24 cellular contexts compared by ENCODE assay signal in genomic region chr3:110074095-110074494, GRCh38.
"Had no signal": no experiment of that assay in that cellular context is flagged by ENCODE, and none has a peak within 500 bp of the region (broad histone marks: within the 10 kb centered on the region; RNA-seq: fewer than 3 reads in every experiment).

No MANE protein-coding gene starts in this region.

- H3K4me3 ChIP-seq: colonic mucosa, coronary artery, dorsolateral prefrontal cortex, esophagus muscularis mucosa, esophagus squamous epithelium, gastrocnemius medialis, gastroesophageal sphincter, heart left ventricle, heart right ventricle had no signal

- H3K27ac ChIP-seq: colonic mucosa, coronary artery, dorsolateral prefrontal cortex, epithelial cell of prostate, esophagus muscularis mucosa, esophagus squamous epithelium, foreskin keratinocyte, gastrocnemius medialis, gastroesophageal sphincter, heart left ventricle, heart right ventricle had no signal

- H3K27ac Mint-ChIP-seq: dendritic cell treated with granulocyte-macrophage colony-stimulating factor and Interleukin-4, amounts not matched to agents 40 ng/mL and 50 ng/mL, for 4 days; effector memory CD8-positive, alpha-beta T cell; endodermal cell had no signal

- H3K36me3 ChIP-seq: colonic mucosa, esophagus muscularis mucosa, esophagus squamous epithelium, gastrocnemius medialis, gastroesophageal sphincter, heart left ventricle, heart right ventricle had no signal

- H3K4me3 Mint-ChIP-seq: dendritic cell treated with granulocyte-macrophage colony-stimulating factor and Interleukin-4, amounts not matched to agents 40 ng/mL and 50 ng/mL, for 4 days; effector memory CD8-positive, alpha-beta T cell; endodermal cell had no signal

- H3K9me3 ChIP-seq: colonic mucosa, esophagus muscularis mucosa, esophagus squamous epithelium, gastrocnemius medialis, gastroesophageal sphincter had no signal

- H3K27me3 ChIP-seq: colonic mucosa, dorsolateral prefrontal cortex, esophagus muscularis mucosa, esophagus squamous epithelium, foreskin keratinocyte, gastrocnemius medialis, gastroesophageal sphincter, heart left ventricle, heart right ventricle had no signal

- H3K27me3 Mint-ChIP-seq: dendritic cell treated with granulocyte-macrophage colony-stimulating factor and Interleukin-4, amounts not matched to agents 40 ng/mL and 50 ng/mL, for 4 days; effector memory CD8-positive, alpha-beta T cell had no signal

- H3K9me3 Mint-ChIP-seq: effector memory CD8-positive, alpha-beta T cell had no signal

- H3K4me1 Mint-ChIP-seq: endodermal cell had no signal

- DNase-seq: colonic mucosa; cortex of kidney; dermis blood vessel endothelial cell; dorsolateral prefrontal cortex; effector CD4-positive, alpha-beta T cell; effector CD8-positive, alpha-beta T cell; effector memory CD4-positive, alpha-beta T cell; effector memory CD8-positive, alpha-beta T cell; endodermal cell; erythroblast; esophagus squamous epithelium; foreskin fibroblast; foreskin keratinocyte; foreskin melanocyte; gastrocnemius medialis; glutamatergic neuron; head of caudate nucleus; heart left ventricle; heart right ventricle had no signal

- H3K4me1 ChIP-seq: colonic mucosa, esophagus squamous epithelium, foreskin keratinocyte, gastrocnemius medialis, gastroesophageal sphincter had no signal
